ENCODE assay signal across 10 cellular contexts in genomic region chr16:11583171-11583570, GRCh38. TPM values are rescaled to one million over a fixed set of nuclear protein-coding genes. Genes with fewer than 3 reads are reported as not detected.
DNase-seq lines count a peak whose midpoint lies in the region; ATAC-seq and TF ChIP-seq lines count a peak whose summit lies in the region.
"Had no signal": no experiment of that assay in that cellular context is flagged by ENCODE, and none has a peak within 500 bp of the region (broad histone marks: within the 10 kb centered on the region; RNA-seq: fewer than 3 reads in every experiment).

No MANE protein-coding gene starts in this region.

- H2AFZ ChIP-seq in OCI-LY7 (ENCODE audit: low read length), result no peak overlapping the region

- POLR2A ChIA-PET in CD8-positive, alpha-beta T cell (lab: Charles Lee), result interaction anchor here (1.0 to 3.9 kb wide), 5 partner anchors 16 to 215 kb away, joined by 3 to 30 read pairs (median 5); no protein-coding TSS in a partner anchor
- POLR2A ChIA-PET in OCI-LY7 (lab: Charles Lee), result interaction anchor here (0.7 to 2.2 kb wide), 7 partner anchors 9 to 48 kb away, joined by 3 to 11 read pairs (median 6); no protein-coding TSS in a partner anchor

- WGBS in esophagus squamous epithelium, 2 donors, result 56 to 70% methylated on average over 7 of the region's 7 CpGs
- WGBS in prostate gland, result 47% methylated on average over 7 of the region's 7 CpGs

- 0 out of 2 replicates have a peak overlapping the region, but pooled peaks have one; percentile 24 for H3K4me2 ChIP-seq in OCI-LY7 (ENCODE audit: low read length)

- TF ChIP-seq CTCF in CD8-positive, alpha-beta T cell (IDR thresholded peaks at IDR 0.05), result no peak
- TF ChIP-seq CTCF in OCI-LY7 (conservative IDR thresholded peaks at IDR 0.05; ENCODE audit: low read length) (no peak), esophagus squamous epithelium (IDR thresholded peaks at IDR 0.05) (no peak), prostate gland (IDR thresholded peaks at IDR 0.05) (no peak)

- no peaks in the 10 kb centered on the region for H3K79me2 ChIP-seq in OCI-LY7 (ENCODE audit: insufficient read depth, low read depth, low read length)

- H3K27ac Mint-ChIP-seq in CD8-positive, alpha-beta T cell, result peak overlapping the region; percentile 81

- ATAC-seq in CD8-positive, alpha-beta T cell, result no peak
- no peak for ATAC-seq in GM18502 (IDR thresholded peaks at IDR 0.05; ENCODE audit: poor library complexity, unreplicated experiment)

- no peaks in the 10 kb centered on the region for H3K9me3 ChIP-seq in CD8-positive, alpha-beta T cell (ENCODE audit: low read length)
- H3K9me3 ChIP-seq in OCI-LY7 (ENCODE audit: low read length), result no peaks in the 10 kb centered on the region
- no peaks in the 10 kb centered on the region for H3K9me3 ChIP-seq in esophagus squamous epithelium
- H3K9me3 ChIP-seq in prostate gland, result no peaks in the 10 kb centered on the region

- TF ChIP-seq POLR2A in esophagus squamous epithelium (IDR thresholded peaks at IDR 0.05) (no peak), prostate gland (IDR thresholded peaks at IDR 0.05) (no peak)

- no peak for DNase-seq in CD8-positive, alpha-beta T cell
- no peak for DNase-seq in OCI-LY7 (ENCODE audit: low spot score)
- DNase-seq in esophagus squamous epithelium (lab: John Stamatoyannopoulos, UW), result no peak
- DNase-seq in prostate gland (ENCODE audit: low spot score), result no peak
- no peak for DNase-seq in NCI-H146 treated with DMSO at 0.1 percent for 48 hours (lab: John Stamatoyannopoulos, UW; ENCODE audit: unreplicated experiment)
- no peak for DNase-seq in stimulated activated CD4-positive, alpha-beta T cell treated with anti-CD3 and anti-CD28 coated beads, Interleukin-2, amount 100 ng/mL, for 24 hours
- no peak for DNase-seq in middle frontal gyrus (ENCODE audit: extremely low spot score, low spot score)
- DNase-seq: activated CD4-positive, alpha-beta T cell treated with anti-CD3 and anti-CD28 coated beads for 4 hours; NCI-H2171 had no signal

- H3K9me3 Mint-ChIP-seq in CD8-positive, alpha-beta T cell, result no peaks in the 10 kb centered on the region

- H3K4me1 ChIP-seq in CD8-positive, alpha-beta T cell (ENCODE audit: insufficient read depth, low read length), result peaks cover 67% of the 10 kb centered on the region
- peaks cover 66% of the 10 kb centered on the region for H3K4me1 ChIP-seq in OCI-LY7 (ENCODE audit: insufficient read depth, low read length, poor library complexity, severe bottlenecking)
- H3K4me1 ChIP-seq in esophagus squamous epithelium, result peaks cover 7 to 88% (median 35%) of the 10 kb centered on the region in 3 donors
- H3K4me1 ChIP-seq in prostate gland (replicated peaks), result peaks cover 2% of the 10 kb centered on the region

- H3K4me3 ChIP-seq in CD8-positive, alpha-beta T cell (ENCODE audit: low read depth, low read length), result peak overlapping the region; percentile 20
- no peak overlapping the region for H3K4me3 ChIP-seq in OCI-LY7 (ENCODE audit: low read depth, low read length, poor library complexity, severe bottlenecking)
- H3K4me3 ChIP-seq in esophagus squamous epithelium, result peak overlapping the region in 1 of 4 donors; percentile 5
- H3K4me3 ChIP-seq in prostate gland, result peak overlapping the region in 1 of 2 donors; percentile 8

- no peaks in the 10 kb centered on the region for H3K27me3 ChIP-seq in CD8-positive, alpha-beta T cell (ENCODE audit: insufficient read depth, low read length)
- H3K27me3 ChIP-seq in esophagus squamous epithelium, result no peaks in the 10 kb centered on the region
- H3K27me3 ChIP-seq in prostate gland (replicated peaks; ENCODE audit: insufficient read depth), result no peaks in the 10 kb centered on the region

- H3K36me3 ChIP-seq in CD8-positive, alpha-beta T cell (ENCODE audit: insufficient read depth, low read length), result no peaks in the 10 kb centered on the region
- H3K36me3 ChIP-seq in OCI-LY7 (ENCODE audit: insufficient read depth, low read length), result no peaks in the 10 kb centered on the region
- no peaks in the 10 kb centered on the region for H3K36me3 ChIP-seq in esophagus squamous epithelium
- H3K36me3 ChIP-seq in prostate gland, result no peaks in the 10 kb centered on the region

- H3K36me3 Mint-ChIP-seq in CD8-positive, alpha-beta T cell, result peaks cover 62% of the 10 kb centered on the region

- CTCF ChIA-PET in CD8-positive, alpha-beta T cell (lab: Charles Lee), result interaction anchor here (0.7 to 4.6 kb wide), 11 partner anchors 9 to 131 kb away, joined by 3 to 47 read pairs (median 4); no protein-coding TSS in a partner anchor
- CTCF ChIA-PET in OCI-LY7 (lab: Charles Lee; ENCODE audit: unreplicated experiment), result no interaction called here

- no peaks in the 10 kb centered on the region for H4K20me1 ChIP-seq in OCI-LY7 (ENCODE audit: insufficient read depth, low read length)

- intact Hi-C loops in CD8-positive, alpha-beta T cell (cut with DNase I, micrococcal nuclease), result loop anchor here in 1 of 2 experiments (5.0 kb wide), 1 partner anchor 159 kb away; the partner anchor contains the start of gene TXNDC11
- intact Hi-C loops in OCI-LY7 (cut with micrococcal nuclease; ENCODE audit: unreplicated experiment) (no loop called here), esophagus squamous epithelium (cut with DNase I) (no loop called here), prostate gland (cut with DNase I) (no loop called here)

- no peaks in the 10 kb centered on the region for H3K9me2 ChIP-seq in OCI-LY7 (ENCODE audit: insufficient read depth, low read length)

- H3K27ac ChIP-seq in CD8-positive, alpha-beta T cell (ENCODE audit: low read depth, low read length), result no peak overlapping the region
- H3K27ac ChIP-seq in OCI-LY7 (ENCODE audit: low read depth, low read length, poor library complexity, severe bottlenecking) (no peak overlapping the region), esophagus squamous epithelium (peak overlapping the region; percentile 41 to 98 (median 95)), prostate gland (peak overlapping the region; percentile 99)

- peak overlapping the region; percentile 73 for H3K4me3 Mint-ChIP-seq in CD8-positive, alpha-beta T cell

- BruUV-seq in OCI-LY7 (replicated peaks; lab: Mats Ljungman, UMichigan), result no TSS peak

- H3K27me3 Mint-ChIP-seq in CD8-positive, alpha-beta T cell (ENCODE audit: low read depth), result no peaks in the 10 kb centered on the region

- peaks cover 71% of the 10 kb centered on the region for H3K4me1 Mint-ChIP-seq in CD8-positive, alpha-beta T cell (ENCODE audit: low read depth)

RNA-seq across cellular contexts. Expression of gene LITAF, which starts 3.5 kb away (rescaled TPM):
- total RNA-seq in CD8-positive, alpha-beta T cell, result 100 to 1,000 TPM; 543 TPM
- total RNA-seq in OCI-LY7 (2014; rRNA removed; shearing (Covaris generic)), result 12.2 and 18.4 TPM in 2 replicates
- total RNA-seq in OCI-LY7 (2022) (34.2 and 43.2 TPM in 2 replicates), esophagus squamous epithelium (10 to 100 TPM; 13.7 to 44.4 (median 34.4) TPM), prostate gland (100 to 1,000 TPM in 1 of 2 donors, 10 to 100 TPM in 1; 92.5 to 137 TPM)

Comparison
In these comparisons a context has a peak if more than half of its experiments do, and no peak if none do; other contexts are left out.
1. H3K27ac ChIP-seq: peak in esophagus squamous epithelium (4 of 4) and prostate gland (2 of 2); none in CD8-positive, alpha-beta T cell (single experiment) and OCI-LY7 (single experiment).